ENCODE assay signal across 32 cellular contexts in genomic region chr1:2962946-2963345, GRCh38. TPM values are rescaled to one million over a fixed set of nuclear protein-coding genes. Genes with fewer than 3 reads are reported as not detected.
DNase-seq lines count a peak whose midpoint lies in the region; ATAC-seq and TF ChIP-seq lines count a peak whose summit lies in the region.
"Had no signal": no experiment of that assay in that cellular context is flagged by ENCODE, and none has a peak within 500 bp of the region (broad histone marks: within the 10 kb centered on the region; RNA-seq: fewer than 3 reads in every experiment).

No MANE protein-coding gene starts in this region.

- no peak overlapping the region for H3K27ac ChIP-seq in right atrium auricular region
- no peak overlapping the region for H3K27ac ChIP-seq in WERI-Rb-1
- H3K27ac ChIP-seq: BLaER1 treated with 17β-estradiol and CSF1 and Interleukin-3, amounts not matched to agents 10 nM and 100 nM; GM23248; HL-60 had no signal

- DNase-seq in Right ventricle myocardium inferior (ENCODE audit: missing footprints) (peak; percentile 37), right atrium auricular region (ENCODE audit: low spot score) (no peak), WERI-Rb-1 (peak; percentile 3), posterior vena cava (ENCODE audit: low spot score) (peak; percentile 72), SK-N-DZ (ENCODE audit: low spot score) (no peak), cerebellar nuclear complex (lab: John Stamatoyannopoulos, UW) (no peak), NCI-H524 (lab: John Stamatoyannopoulos, UW) (no peak)
- DNase-seq: AML-193; CD4-positive, alpha-beta memory T cell; COR-L47; DMS79; EL; GDM1; GM23248; H7; Karpas-422; NCI-H1092 treated with DMSO at 0.1 percent for 48 hours; NCI-H1436; NCI-H187 treated with DMSO at 0.1 percent for 48 hours; NCI-H2171 treated with DMSO at 0.1 percent for 48 hours; NCI-H345; NCI-H510A treated with DMSO at 0.1 percent for 48 hours; NCI-H748 treated with DMSO at 0.1 percent for 48 hours; NK-92 treated with Interleukin-12 subunit alpha and Interleukin-12 subunit beta, amount 100 ng/mL, for 24 hours; PC-3; SHP77 had no signal

- H3K36me3 ChIP-seq in right atrium auricular region (no peaks in the 10 kb centered on the region), WERI-Rb-1 (no peaks in the 10 kb centered on the region)
- H3K36me3 ChIP-seq: BLaER1 treated with 17β-estradiol and CSF1 and Interleukin-3, amounts not matched to agents 10 nM and 100 nM had no signal

- TF ChIP-seq CTCF in right atrium auricular region (IDR thresholded peaks at IDR 0.05) (no peak), WERI-Rb-1 (IDR thresholded peaks at IDR 0.05; ENCODE audit: low read depth, low read length) (no peak)

- H3K9me3 ChIP-seq in right atrium auricular region: peaks cover under 1 to 13% of the 10 kb centered on the region in 2 donors
- H3K9me3 ChIP-seq in WERI-Rb-1 (ENCODE audit: severe bottlenecking): peaks cover 6% of the 10 kb centered on the region

- ATAC-seq in Right ventricle myocardium inferior: no peak
- ATAC-seq: GM12878, PC-3 had no signal

- intact Hi-C loops in Right ventricle myocardium inferior (cut with DNase I) (no loop called here), posterior vena cava (cut with DNase I) (no loop called here)

- H3K27me3 ChIP-seq in right atrium auricular region: no peaks in the 10 kb centered on the region
- no peaks in the 10 kb centered on the region for H3K27me3 ChIP-seq in WERI-Rb-1 (ENCODE audit: insufficient read depth, low read depth, severe bottlenecking)

- H3K4me3 ChIP-seq in right atrium auricular region: no peak overlapping the region
- H3K4me3 ChIP-seq in WERI-Rb-1 (ENCODE audit: low read depth, low read length): no peak overlapping the region
- H3K4me3 ChIP-seq: BLaER1 treated with 17β-estradiol and CSF1 and Interleukin-3, amounts not matched to agents 10 nM and 100 nM; GM12878; GM23248 had no signal

- H3K4me1 ChIP-seq in right atrium auricular region: no peaks in the 10 kb centered on the region
- H3K4me1 ChIP-seq: BLaER1 treated with 17β-estradiol and CSF1 and Interleukin-3, amounts not matched to agents 10 nM and 100 nM had no signal

RNA-seq across cellular contexts. Expression of gene ACTRT2, which starts 58.3 kb away (rescaled TPM):
- total RNA-seq in Right ventricle myocardium inferior: not detected
- total RNA-seq in right atrium auricular region: not detected
- not detected for total RNA-seq in posterior vena cava
- not detected in 2 replicates for polyA plus RNA-seq in SK-N-DZ (2014; cell fraction: cytosol; rRNA removed)
- polyA plus RNA-seq in SK-N-DZ (2014; cell fraction: nucleus; rRNA removed): not detected in 2 replicates
- total RNA-seq: CD4-positive, alpha-beta memory T cell; GM12878; GM23248; M059J; PC-3; SK-MEL-5 had no signal
- polyA plus RNA-seq: AG04450; CD4-positive, alpha-beta memory T cell; GM12878; GM23248 had no signal

Comparison
In these comparisons a context has a peak if more than half of its experiments do, and no peak if none do; other contexts are left out.
1. DNase-seq: peak in Right ventricle myocardium inferior (single experiment), WERI-Rb-1 (single experiment) and posterior vena cava (single experiment); none in right atrium auricular region (single experiment), SK-N-DZ (single experiment), cerebellar nuclear complex (0 of 2) and NCI-H524 (0 of 2).